14 cellular contexts compared by ENCODE assay signal in genomic region chr21:34122047-34122446, GRCh38.
"Had no signal": no experiment of that assay in that cellular context is flagged by ENCODE, and none has a peak within 500 bp of the region (broad histone marks: within the 10 kb centered on the region; RNA-seq: fewer than 3 reads in every experiment).

No MANE protein-coding gene starts in this region.

- H3K4me1 ChIP-seq: lower lobe of right lung had no signal

- H3K36me3 ChIP-seq: brain microvascular endothelial cell, ovary had no signal

- H3K27ac ChIP-seq: brain microvascular endothelial cell, lower lobe of right lung, ovary, thoracic aorta had no signal

- H3K9me3 ChIP-seq: lower lobe of right lung, ovary, thoracic aorta had no signal

- H3K27me3 ChIP-seq: brain microvascular endothelial cell, ovary had no signal

- ATAC-seq: effector memory CD8-positive, alpha-beta T cell; lower lobe of right lung had no signal

- DNase-seq: activated B cell treated with CpG ODN at 0.5 μM for 24 hours; activated CD4-positive, alpha-beta T cell treated with anti-CD3 and anti-CD28 coated beads, Interleukin-2, amount 10 ng/mL, durations not matched to agents 7 days and 5 days; activated naive CD8-positive, alpha-beta T cell treated with anti-CD3 and anti-CD28 coated beads, Interleukin-2, amount 10 ng/mL, durations not matched to agents 7 days and 5 days; brain microvascular endothelial cell; dermis blood vessel endothelial cell; effector memory CD8-positive, alpha-beta T cell; foreskin melanocyte; head of caudate nucleus; kidney glomerular epithelial cell; lower lobe of right lung; ovary; stimulated activated CD4-positive, alpha-beta T cell treated with anti-CD3 and anti-CD28 coated beads, Interleukin-12 subunit alpha, Interleukin-12 subunit beta, amount 100 ng/mL, for 4 hours; stimulated activated CD4-positive, alpha-beta T cell treated with anti-CD3 and anti-CD28 coated beads, Interleukin-2, amount 100 ng/mL, for 24 hours had no signal

- H3K4me3 ChIP-seq: lower lobe of right lung, ovary, thoracic aorta had no signal
